Comparison of ENCODE assay signal across 26 cellular contexts in genomic region chr19:3842948-3843347, GRCh38. TPM values are rescaled to one million over a fixed set of nuclear protein-coding genes. Genes with fewer than 3 reads are reported as not detected.
"Had no signal": no experiment of that assay in that cellular context is flagged by ENCODE, and none has a peak within 500 bp of the region (broad histone marks: within the 10 kb centered on the region; RNA-seq: fewer than 3 reads in every experiment).

No MANE protein-coding gene starts in this region.

- H3K9me3 ChIP-seq: SK-N-SH had no signal

- H3K4me2 ChIP-seq: KMS-11, SK-N-SH had no signal

- H3K4me1 Mint-ChIP-seq: T-cell had no signal

- DNase-seq: Kasumi-1, MM.1S, NCI-H1092 treated with DMSO at 0.1 percent for 48 hours, NCI-H1436, NCI-H187, NCI-H2029, NCI-H2081 treated with DMSO at 0.1 percent for 48 hours, NCI-H2171, NCI-H226, NCI-H446, NCI-H510A, NCI-H524 treated with DMSO at 0.1 percent for 48 hours, NCI-H69, NCI-H774, PC-3, SHP77, SK-N-SH, SW 1271, T-cell had no signal

- H3K4me3 Mint-ChIP-seq: T-cell had no signal

- FAIRE-seq: HTR-8/SVneo had no signal

- H3K9ac ChIP-seq: KMS-11, SK-N-SH had no signal

- H3K27ac ChIP-seq: HL-60, KMS-11, RWPE1 had no signal

- H3K36me3 Mint-ChIP-seq: T-cell had no signal

- ATAC-seq: Panc1, PC-3, T-cell had no signal

- H3K27ac Mint-ChIP-seq: T-cell had no signal

RNA-seq across cellular contexts. Expression of gene ZFR2, which starts 25.9 kb away (rescaled TPM):
- total RNA-seq: M059J, PC-3 had no signal

RNA-seq across cellular contexts. Expression of gene ATCAY, which starts 37.5 kb away (rescaled TPM):
- total RNA-seq: PC-3, SK-MEL-5 had no signal

RNA-seq across cellular contexts. Expression of gene MATK, which starts 56.8 kb away (rescaled TPM):
- total RNA-seq: M059J, PC-3 had no signal
- polyA plus RNA-seq: SK-N-SH had no signal
